Comparison of ENCODE assay signal across 1 cellular context in genomic region chr2:47405757-47406156, GRCh38.
TF ChIP-seq lines count a peak whose summit lies in the region.

No MANE protein-coding gene starts in this region.

TF ChIP-seq in SK-N-SH treated with all-trans-retinoic acid at 6 μM for 48 hours, 23 proteins besides CTCF, POLR2A, EP300 and RAD21 (continued from another document):
- TF ChIP-seq ZNF70 (CRISPR knock-in tag; IDR thresholded peaks at IDR 0.05) (no peak), SNAI2 (CRISPR knock-in tag; IDR thresholded peaks at IDR 0.05) (no peak)
